In genomic region chr5:52788505-52788821, GRCh38 we compare ENCODE assay signal across 8 cellular contexts. TPM values are rescaled to one million over a fixed set of nuclear protein-coding genes. Genes with fewer than 3 reads are reported as not detected.
DNase-seq lines count a peak whose midpoint lies in the region; ATAC-seq and TF ChIP-seq lines count a peak whose summit lies in the region.

No MANE protein-coding gene starts in this region.

- peak overlapping the region; percentile 91 for H3K4me3 Mint-ChIP-seq in central memory CD8-positive, alpha-beta T cell

- peaks cover 12% of the 10 kb centered on the region for H3K27me3 Mint-ChIP-seq in central memory CD8-positive, alpha-beta T cell

- H3K9me3 ChIP-seq in heart right ventricle (no peaks in the 10 kb centered on the region), mononuclear cell (ENCODE audit: low read depth, low read length) (no peaks in the 10 kb centered on the region), aorta (ENCODE audit: control insufficient read depth, low read length) (no peaks in the 10 kb centered on the region)

- intact Hi-C loops in heart right ventricle (cut with DNase I), result loop anchor here in 9 of 10 donors (2.0 to 10.0 kb wide), 8 partner anchors 61 to 306 kb away; no protein-coding TSS in a partner anchor
- intact Hi-C loops in Right ventricle myocardium superior (cut with DNase I), result loop anchor here (5.0 to 10.0 kb wide), 2 partner anchors 94 to 129 kb away; no protein-coding TSS in a partner anchor
- intact Hi-C loops in aorta (cut with DNase I), result loop anchor here (5.0 to 10.0 kb wide), 4 partner anchors 96 to 306 kb away; no protein-coding TSS in a partner anchor

- H3K4me1 ChIP-seq in heart right ventricle, result peaks cover 0 to 64% (median 14%) of the 10 kb centered on the region in 9 donors
- peaks cover 36% of the 10 kb centered on the region for H3K4me1 ChIP-seq in mononuclear cell (ENCODE audit: insufficient read depth, low read length)
- H3K4me1 ChIP-seq in aorta (ENCODE audit: control insufficient read depth in 1 of 2, insufficient read depth in 2 of 2, low read length in 2 of 2), result peaks cover 5 to 10% of the 10 kb centered on the region in 2 donors

- peaks cover 34% of the 10 kb centered on the region for H3K4me1 Mint-ChIP-seq in central memory CD8-positive, alpha-beta T cell

- H3K27me3 ChIP-seq in heart right ventricle (peaks cover 0 to 21% (median 0%) of the 10 kb centered on the region in 7 donors), mononuclear cell (ENCODE audit: insufficient read depth, low read length) (peaks cover 16% of the 10 kb centered on the region), aorta (ENCODE audit: control insufficient read depth in 1 of 2, insufficient read depth in 2 of 2, low read length in 1 of 2) (no peaks in the 10 kb centered on the region)

- H3K9me3 Mint-ChIP-seq in central memory CD8-positive, alpha-beta T cell, result no peaks in the 10 kb centered on the region

- ATAC-seq in heart right ventricle (no peak), Right ventricle myocardium superior (ENCODE audit: poor library complexity) (no peak), aorta (ENCODE audit: low FRiP score) (no peak), GM21723 (IDR thresholded peaks at IDR 0.05; ENCODE audit: unreplicated experiment) (no peak)
- ATAC-seq in central memory CD8-positive, alpha-beta T cell (replicated peaks; ENCODE audit: extremely low read depth, poor library complexity, severe bottlenecking), result no peak

- H3K27ac ChIP-seq in heart right ventricle (peak overlapping the region; percentile 56 to 96 (median 90)), aorta (ENCODE audit: low read depth in 1 of 2, low read length in 2 of 2) (peak overlapping the region; percentile 93 to 98)

- DNase-seq in heart right ventricle, result no peak
- no peak for DNase-seq in Right ventricle myocardium superior
- DNase-seq in central memory CD8-positive, alpha-beta T cell (ENCODE audit: low spot score in 2 of 2), result no peak
- no peak for DNase-seq in aorta
- no peak for DNase-seq in NCI-H187 treated with DMSO at 0.1 percent for 48 hours (lab: John Stamatoyannopoulos, UW)
- no peak for DNase-seq in EL

- WGBS in heart right ventricle, 2 donors, result 6% methylated on average over 7 of the region's 7 CpGs
- 2% methylated on average over 7 of the region's 7 CpGs for WGBS in aorta, 2 donors

- H3K4me3 ChIP-seq in heart right ventricle (peak overlapping the region; percentile 45 to 80 (median 68)), mononuclear cell (ENCODE audit: low read length) (peak overlapping the region; percentile 55), aorta (ENCODE audit: low read length in 2 of 2) (peak overlapping the region; percentile 86 to 93)

- H3K36me3 ChIP-seq in heart right ventricle (no peaks in the 10 kb centered on the region), aorta (ENCODE audit: control insufficient read depth in 1 of 2, insufficient read depth in 2 of 2, low read length in 1 of 2) (no peaks in the 10 kb centered on the region)

- no peak overlapping the region for H3K27ac Mint-ChIP-seq in central memory CD8-positive, alpha-beta T cell (ENCODE audit: low read depth)

- peak in 1 of 9 donors; percentile 3 for TF ChIP-seq CTCF in heart right ventricle (IDR thresholded peaks at IDR 0.05)

- H3K36me3 Mint-ChIP-seq in central memory CD8-positive, alpha-beta T cell (ENCODE audit: insufficient read depth), result no peaks in the 10 kb centered on the region

RNA-seq across cellular contexts. Expression of gene ITGA1, which starts 0.7 kb away (rescaled TPM):
- total RNA-seq in heart right ventricle, result 10 to 100 TPM; 17.7 to 48.2 (median 25.4) TPM
- polyA plus RNA-seq in heart right ventricle, result 10 to 100 TPM in 1 of 2 donors, 1 to 10 TPM in 1; 7.7 to 11.6 TPM
- 23.6 TPM for total RNA-seq in Right ventricle myocardium superior
- 0.84 TPM for total RNA-seq in mononuclear cell
- total RNA-seq in aorta, result 100 to 1,000 TPM; 132 to 152 TPM
- 10 to 100 TPM; 17.8 to 65.0 TPM for polyA plus RNA-seq in aorta

RNA-seq across cellular contexts. Expression of gene PELO, which starts 0.7 kb away (rescaled TPM):
- total RNA-seq in heart right ventricle (10 to 100 TPM; 14.7 to 28.1 (median 22.2) TPM), Right ventricle myocardium superior (16.9 TPM), mononuclear cell (4.2 TPM), aorta (10 to 100 TPM; 49.6 to 52.4 TPM)
- polyA plus RNA-seq in heart right ventricle (10 to 100 TPM in 1 of 2 donors, 1 to 10 TPM in 1; 4.7 to 15.5 TPM), aorta (10 to 100 TPM; 11.0 to 30.2 TPM)

Comparison
In these comparisons a context has a peak if more than half of its experiments do, and no peak if none do; other contexts are left out.
1. RNA of gene ITGA1, which starts 0.7 kb away (total RNA-seq): 132 to 152 TPM in aorta, 17.7 to 48.2 TPM in heart right ventricle and 23.6 TPM in Right ventricle myocardium superior (single experiment); 0.84 TPM in mononuclear cell (single experiment); every median in the first group is over 10 times any median in the second.
2. Peak in every context shown above with its lines, with median percentiles within 50 percentile points of each other: H3K4me3 ChIP-seq.